ENCODE assay signal across 20 cellular contexts in genomic region chr9:607417-607816, GRCh38.
"Had no signal": no experiment of that assay in that cellular context is flagged by ENCODE, and none has a peak within 500 bp of the region (broad histone marks: within the 10 kb centered on the region; RNA-seq: fewer than 3 reads in every experiment).

No MANE protein-coding gene starts in this region.

- H3K4me3 Mint-ChIP-seq: activated naive CD4-positive, alpha-beta T cell treated with anti-CD3 and anti-CD28 coated beads, Interleukin-2, amount 50 U/mL, for 24 hours; dendritic cell treated with granulocyte-macrophage colony-stimulating factor and Interleukin-4, amounts not matched to agents 40 ng/mL and 50 ng/mL, for 4 days; mesothelial cell of epicardium; naive thymus-derived CD8-positive, alpha-beta T cell; stimulated activated naive CD8-positive, alpha-beta T cell treated with anti-CD3 and anti-CD28 coated beads, Interleukin-15, Interleukin-2, amounts not matched to agents 100 ng/mL and 50 ng/mL, for 24 hours; T-helper 1 cell treated with Interleukin-12 subunit alpha and Interleukin-12 subunit beta and Interleukin-4 antibody, amounts not matched to agents 30 μg/mL and 1 μg/mL, for 36 hours; WTC11 had no signal

- H3K27ac Mint-ChIP-seq: activated naive CD4-positive, alpha-beta T cell treated with anti-CD3 and anti-CD28 coated beads, Interleukin-2, amount 50 U/mL, for 24 hours; dendritic cell treated with granulocyte-macrophage colony-stimulating factor and Interleukin-4, amounts not matched to agents 40 ng/mL and 50 ng/mL, for 4 days; mesothelial cell of epicardium; naive thymus-derived CD8-positive, alpha-beta T cell; stimulated activated naive CD8-positive, alpha-beta T cell treated with anti-CD3 and anti-CD28 coated beads, Interleukin-15, Interleukin-2, amounts not matched to agents 100 ng/mL and 50 ng/mL, for 24 hours; T-helper 1 cell treated with Interleukin-12 subunit alpha and Interleukin-12 subunit beta and Interleukin-4 antibody, amounts not matched to agents 30 μg/mL and 1 μg/mL, for 36 hours; WTC11 had no signal

- H3K4me3 ChIP-seq: body of pancreas, spleen, tibial nerve had no signal

- H3K9me3 Mint-ChIP-seq: activated naive CD4-positive, alpha-beta T cell treated with anti-CD3 and anti-CD28 coated beads, Interleukin-2, amount 50 U/mL, for 24 hours; dendritic cell treated with granulocyte-macrophage colony-stimulating factor and Interleukin-4, amounts not matched to agents 40 ng/mL and 50 ng/mL, for 4 days; mesothelial cell of epicardium; naive thymus-derived CD8-positive, alpha-beta T cell; stimulated activated naive CD8-positive, alpha-beta T cell treated with anti-CD3 and anti-CD28 coated beads, Interleukin-15, Interleukin-2, amounts not matched to agents 100 ng/mL and 50 ng/mL, for 24 hours; T-helper 1 cell treated with Interleukin-12 subunit alpha and Interleukin-12 subunit beta and Interleukin-4 antibody, amounts not matched to agents 30 μg/mL and 1 μg/mL, for 36 hours; WTC11 had no signal

- H3K27me3 ChIP-seq: body of pancreas, tibial nerve had no signal

- H3K36me3 ChIP-seq: spleen, tibial nerve had no signal

- H3K27me3 Mint-ChIP-seq: activated naive CD4-positive, alpha-beta T cell treated with anti-CD3 and anti-CD28 coated beads, Interleukin-2, amount 50 U/mL, for 24 hours; dendritic cell treated with granulocyte-macrophage colony-stimulating factor and Interleukin-4, amounts not matched to agents 40 ng/mL and 50 ng/mL, for 4 days had no signal

- H3K4me1 Mint-ChIP-seq: naive thymus-derived CD8-positive, alpha-beta T cell; WTC11 had no signal

- ATAC-seq: body of pancreas; naive thymus-derived CD8-positive, alpha-beta T cell; WTC11 had no signal

- H3K36me3 Mint-ChIP-seq: mesothelial cell of epicardium had no signal

- H3K9me3 ChIP-seq: body of pancreas, spleen, tibial nerve had no signal

- H3K27ac ChIP-seq: body of pancreas, spleen, tibial nerve had no signal

- H3K4me1 ChIP-seq: spleen had no signal

- DNase-seq: activated gamma-delta T cell treated with Interleukin-2 at 50 U/mL for 16 hours; activated T-cell treated with anti-CD3 and anti-CD28 coated beads, Interleukin-2, amount 50 U/mL, for 1 hour; anterior cingulate cortex; body of pancreas; caudate nucleus; effector CD8-positive, alpha-beta T cell; glutamatergic neuron; hypothalamus; naive thymus-derived CD8-positive, alpha-beta T cell; spleen; stimulated activated CD4-positive, alpha-beta T cell treated with anti-CD3 and anti-CD28 coated beads, Interleukin-4, amount 100 ng/mL, for 24 hours; substantia nigra; T1000 had no signal
